ENCODE assay signal across 19 cellular contexts in the genomic region with DNA sequence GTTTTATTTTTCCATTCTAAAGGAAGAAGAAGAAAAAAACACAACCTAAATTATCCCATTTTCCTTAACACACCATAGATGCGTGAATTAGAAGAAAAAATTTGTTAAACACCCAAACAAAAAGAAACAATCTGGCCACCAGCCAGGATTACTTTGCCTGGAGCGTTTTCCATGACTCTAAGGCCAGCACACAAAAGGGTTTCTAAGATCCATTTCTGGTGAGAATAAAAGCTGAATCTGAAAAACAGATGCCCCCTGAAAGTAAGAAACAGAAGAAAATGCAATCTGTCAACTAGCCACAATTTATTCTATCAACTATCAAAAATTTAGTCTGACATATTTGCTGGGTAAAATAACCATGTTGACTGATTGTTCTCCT.
DNase-seq lines count a peak whose midpoint lies in the region; ATAC-seq and TF ChIP-seq lines count a peak whose summit lies in the region.
"Had no signal": no experiment of that assay in that cellular context is flagged by ENCODE, and none has a peak within 500 bp of the region (broad histone marks: within the 10 kb centered on the region; RNA-seq: fewer than 3 reads in every experiment).

No MANE protein-coding gene starts in this region.

- H3K4me3 Mint-ChIP-seq in mesothelial cell of epicardium: no peak overlapping the region
- H3K4me3 Mint-ChIP-seq: activated T-cell treated with anti-CD3 and anti-CD28 coated beads, Interleukin-2, amount 50 U/mL, for 24 hours; dendritic cell treated with granulocyte-macrophage colony-stimulating factor and Interleukin-4, amounts not matched to agents 40 ng/mL and 50 ng/mL, for 4 days; immature natural killer cell; stimulated activated naive CD8-positive, alpha-beta T cell treated with anti-CD3 and anti-CD28 coated beads, Interleukin-15, amount 100 ng/mL, for 72 hours; T-helper 2 cell treated with Interferon-gamma antibody and Interleukin-4, amounts not matched to agents 5 μg/mL and 100 μg/mL, for 36 hours had no signal

- peak overlapping the region; percentile 81 for H3K27ac Mint-ChIP-seq in mesothelial cell of epicardium
- H3K27ac Mint-ChIP-seq: activated T-cell treated with anti-CD3 and anti-CD28 coated beads, Interleukin-2, amount 50 U/mL, for 24 hours; dendritic cell treated with granulocyte-macrophage colony-stimulating factor and Interleukin-4, amounts not matched to agents 40 ng/mL and 50 ng/mL, for 4 days; immature natural killer cell; stimulated activated naive CD8-positive, alpha-beta T cell treated with anti-CD3 and anti-CD28 coated beads, Interleukin-15, amount 100 ng/mL, for 72 hours; T-helper 2 cell treated with Interferon-gamma antibody and Interleukin-4, amounts not matched to agents 5 μg/mL and 100 μg/mL, for 36 hours had no signal

- H3K9me3 Mint-ChIP-seq in mesothelial cell of epicardium: peaks cover 9% of the 10 kb centered on the region
- H3K9me3 Mint-ChIP-seq: activated T-cell treated with anti-CD3 and anti-CD28 coated beads, Interleukin-2, amount 50 U/mL, for 24 hours; stimulated activated naive CD8-positive, alpha-beta T cell treated with anti-CD3 and anti-CD28 coated beads, Interleukin-15, amount 100 ng/mL, for 72 hours had no signal

- peaks cover 19% of the 10 kb centered on the region for H3K4me1 Mint-ChIP-seq in mesothelial cell of epicardium
- H3K4me1 Mint-ChIP-seq: immature natural killer cell; stimulated activated naive CD8-positive, alpha-beta T cell treated with anti-CD3 and anti-CD28 coated beads, Interleukin-15, amount 100 ng/mL, for 72 hours had no signal

- DNase-seq in NCI-H1092 (lab: John Stamatoyannopoulos, UW) (peak; percentile 52), NCI-H1092 treated with DMSO at 0.1 percent for 48 hours (lab: John Stamatoyannopoulos, UW) (no peak), NCI-H446 (lab: John Stamatoyannopoulos, UW) (peak; percentile 16 to 40), dedifferentiated amniotic fluid mesenchymal stem cell (ENCODE audit: extremely low spot score) (peak; percentile 57), mesothelial cell of epicardium (ENCODE audit: low spot score in 2 of 2, unreplicated experiment in 2 of 2) (peak in 1 of 2 experiments; percentile 68), left ventricle myocardium superior (no peak), NCI-H2171 (lab: John Stamatoyannopoulos, UW) (no peak)
- DNase-seq: activated CD4-positive, alpha-beta T cell treated with anti-CD3 and anti-CD28 coated beads for 48 hours; activated T-cell treated with anti-CD3 and anti-CD28 coated beads, Interleukin-2, amount 50 U/mL, for 24 hours; gastrocnemius medialis; HCEC 1CT; immature natural killer cell; NCI-H510A; occipital lobe; Peyer's patch; stimulated activated naive CD8-positive, alpha-beta T cell treated with anti-CD3 and anti-CD28 coated beads, Interleukin-15, amount 100 ng/mL, for 72 hours had no signal

- intact Hi-C loops in left ventricle myocardium superior (cut with micrococcal nuclease): no loop called here

- TF ChIP-seq CTCF in mesothelial cell of epicardium (IDR thresholded peaks at IDR 0.05; ENCODE audit: unreplicated experiment): no peak

- ATAC-seq in HG02884 (IDR thresholded peaks at IDR 0.05; ENCODE audit: unreplicated experiment): no peak
- no peak for ATAC-seq in left ventricle myocardium superior
- ATAC-seq: gastrocnemius medialis; stimulated activated naive CD8-positive, alpha-beta T cell treated with anti-CD3 and anti-CD28 coated beads, Interleukin-15, amount 100 ng/mL, for 72 hours had no signal

- H3K27me3 Mint-ChIP-seq in mesothelial cell of epicardium (ENCODE audit: low read depth): peaks cover 39% of the 10 kb centered on the region

- H3K36me3 Mint-ChIP-seq in mesothelial cell of epicardium: peaks cover 3% of the 10 kb centered on the region
- H3K36me3 Mint-ChIP-seq: immature natural killer cell had no signal

Comparison
In these comparisons a context has a peak if more than half of its experiments do, and no peak if none do; other contexts are left out.
1. DNase-seq: peak in NCI-H1092 (single experiment), NCI-H446 (2 of 2) and dedifferentiated amniotic fluid mesenchymal stem cell (single experiment); none in NCI-H1092 treated with DMSO at 0.1 percent for 48 hours (single experiment), left ventricle myocardium superior (single experiment) and NCI-H2171 (single experiment).